In genomic region chr19:5827891-5828660, GRCh38 we compare ENCODE assay signal across 8 cellular contexts. TPM values are rescaled to one million over a fixed set of nuclear protein-coding genes. Genes with fewer than 3 reads are reported as not detected.
A peak's percentile ranks its signal among the peaks of the same experiment; 100 is the strongest.
DNase-seq lines count a peak whose midpoint lies in the region; ATAC-seq and TF ChIP-seq lines count a peak whose summit lies in the region.

No MANE protein-coding gene starts in this region.

- H3K9me3 Mint-ChIP-seq in activated CD4-positive, alpha-beta T cell treated with anti-CD3 and anti-CD28 coated beads, Interleukin-2, amount 10 ng/mL, durations not matched to agents 7 days and 5 days, result no peaks in the 10 kb centered on the region

- H3K4me3 ChIP-seq in AG10803 (ENCODE audit: low read length) (peak overlapping the region; percentile 84), dorsolateral prefrontal cortex (peak overlapping the region; percentile 19 to 78 (median 53)), lower leg skin (ENCODE audit: low read depth, poor library complexity, severe bottlenecking) (peak overlapping the region; percentile 36)

- TF ChIP-seq POLR2A in lower leg skin (IDR thresholded peaks at IDR 0.05), result no peak

- H3K4me3 Mint-ChIP-seq in activated CD4-positive, alpha-beta T cell treated with anti-CD3 and anti-CD28 coated beads, Interleukin-2, amount 10 ng/mL, durations not matched to agents 7 days and 5 days, result peak overlapping the region; percentile 99

- 3 to 4% methylated on average over 17 to 41 of the region's 91 CpGs for WGBS in lower leg skin, 2 donors

- H3K36me3 Mint-ChIP-seq in activated CD4-positive, alpha-beta T cell treated with anti-CD3 and anti-CD28 coated beads, Interleukin-2, amount 10 ng/mL, durations not matched to agents 7 days and 5 days (ENCODE audit: low read depth), result no peaks in the 10 kb centered on the region

- no peaks in the 10 kb centered on the region for H3K27me3 Mint-ChIP-seq in activated CD4-positive, alpha-beta T cell treated with anti-CD3 and anti-CD28 coated beads, Interleukin-2, amount 10 ng/mL, durations not matched to agents 7 days and 5 days

- CTCF ChIA-PET in activated CD4-positive, alpha-beta T cell treated with anti-CD3 and anti-CD28 coated beads, Interleukin-2, amount 10 ng/mL, durations not matched to agents 7 days and 5 days (lab: Charles Lee), result interaction anchor here (0.6 to 5.6 kb wide), 9 partner anchors 24 to 301 kb away, joined by 3 to 60 read pairs (median 3); partner anchors contain the start of genes NDUFA11, NRTN and RPL36

- TF ChIP-seq CTCF in AG10803 (conservative IDR thresholded peaks at IDR 0.05; ENCODE audit: low read length) (no peak), dorsolateral prefrontal cortex (IDR thresholded peaks at IDR 0.05 in 54 of 56, conservative IDR thresholded peaks at IDR 0.05 in 2 of 56; ENCODE audit: low read depth in 1 of 56, partially characterized antibody in 56 of 56) (no peak), lower leg skin (IDR thresholded peaks at IDR 0.05) (no peak)

- peaks cover 12% of the 10 kb centered on the region for H3K4me1 Mint-ChIP-seq in activated CD4-positive, alpha-beta T cell treated with anti-CD3 and anti-CD28 coated beads, Interleukin-2, amount 10 ng/mL, durations not matched to agents 7 days and 5 days

- DNase-seq in AG10803 (ENCODE audit: low read depth) (peak; percentile 86), NCI-H460 (ENCODE audit: extremely low read depth, low read depth) (peak; percentile 90), dorsolateral prefrontal cortex (peak; percentile 9 to 85 (median 70)), lower leg skin (ENCODE audit: low spot score in 2 of 2) (peak; percentile 87 to 97)
- peak; percentile 93 for DNase-seq in activated CD4-positive, alpha-beta T cell treated with anti-CD3 and anti-CD28 coated beads, Interleukin-2, amount 10 ng/mL, durations not matched to agents 7 days and 5 days
- DNase-seq in stimulated activated CD4-positive, alpha-beta T cell treated with anti-CD3 and anti-CD28 coated beads, Interleukin-2, amount 100 ng/mL, for 48 hours, result peak; percentile 96 to 98

- peaks cover 0 to 55% (median 22%) of the 10 kb centered on the region in 45 donors for H3K27me3 ChIP-seq in dorsolateral prefrontal cortex

- intact Hi-C loops in dorsolateral prefrontal cortex (cut with DNase I) (no loop called here), lower leg skin (cut with DNase I; ENCODE audit: low total_unique reads) (no loop called here)

- POLR2A ChIA-PET in activated CD4-positive, alpha-beta T cell treated with anti-CD3 and anti-CD28 coated beads, Interleukin-2, amount 10 ng/mL, durations not matched to agents 7 days and 5 days (lab: Charles Lee), result interaction anchor here (0.5 to 2.0 kb wide), 5 partner anchors 20 to 151 kb away, joined by 3 to 7 read pairs (median 3); partner anchors contain the start of gene NDUFA11

- peak overlapping the region in 28 of 59 donors; percentile 9 to 84 (median 56) for H3K27ac ChIP-seq in dorsolateral prefrontal cortex

- peak overlapping the region; percentile 100 for H3K27ac Mint-ChIP-seq in activated CD4-positive, alpha-beta T cell treated with anti-CD3 and anti-CD28 coated beads, Interleukin-2, amount 10 ng/mL, durations not matched to agents 7 days and 5 days

- ATAC-seq in GM19025 (IDR thresholded peaks at IDR 0.05; ENCODE audit: low read depth, unreplicated experiment) (peak; percentile 67), HG03175 (IDR thresholded peaks at IDR 0.05; ENCODE audit: unreplicated experiment) (peak; percentile 66)

RNA-seq across cellular contexts. Expression of gene FUT6, which starts 11.4 kb away (rescaled TPM):
- not detected in 2 replicates for total RNA-seq in NCI-H460 (2014; rRNA removed; shearing (Covaris generic))
- polyA plus RNA-seq in NCI-H460 (2014; cell fraction: nucleus; rRNA removed), result not detected in 2 replicates
- not detected for total RNA-seq in activated CD4-positive, alpha-beta T cell treated with anti-CD3 and anti-CD28 coated beads, Interleukin-2, amount 10 ng/mL, durations not matched to agents 7 days and 5 days
- total RNA-seq in dorsolateral prefrontal cortex (1 to 10 TPM in 3 of 120 experiments, under 1 TPM in 8, not detected in 109; 0.21 to 1.5 (median 0.46) TPM), lower leg skin (under 1 TPM in 2 of 4 donors, not detected in 2; 0.23 to 0.29 TPM)

RNA-seq across cellular contexts. Expression of gene FUT3, which starts 23.2 kb away (rescaled TPM):
- not detected in 2 replicates for total RNA-seq in NCI-H460 (2014; rRNA removed; shearing (Covaris generic))
- not detected in 2 replicates for polyA plus RNA-seq in NCI-H460 (2014; cell fraction: nucleus; rRNA removed)
- not detected for total RNA-seq in activated CD4-positive, alpha-beta T cell treated with anti-CD3 and anti-CD28 coated beads, Interleukin-2, amount 10 ng/mL, durations not matched to agents 7 days and 5 days
- 1 to 10 TPM in 15 of 120 experiments, under 1 TPM in 29, not detected in 76; 0.19 to 2.2 (median 0.63) TPM for total RNA-seq in dorsolateral prefrontal cortex
- total RNA-seq in lower leg skin, result 1 to 10 TPM in 3 of 4 donors, under 1 TPM in 1; 0.76 to 3.8 (median 1.9) TPM

RNA-seq across cellular contexts. Expression of gene NRTN, which starts 23.2 kb away (rescaled TPM):
- total RNA-seq in NCI-H460 (2014; rRNA removed; shearing (Covaris generic)), result 0.32 and 1.0 TPM in 2 replicates
- 0.26 TPM in 1 of 2 replicates, not detected in the other for polyA plus RNA-seq in NCI-H460 (2014; cell fraction: nucleus; rRNA removed)
- total RNA-seq in activated CD4-positive, alpha-beta T cell treated with anti-CD3 and anti-CD28 coated beads, Interleukin-2, amount 10 ng/mL, durations not matched to agents 7 days and 5 days, result under 1 TPM in 1 of 2 experiments, not detected in 1; 0.37 TPM
- total RNA-seq in dorsolateral prefrontal cortex (1 to 10 TPM in 2 of 120 experiments, under 1 TPM in 7, not detected in 111; 0.37 to 3.6 (median 0.51) TPM), lower leg skin (1 to 10 TPM; 6.5 to 7.9 (median 7.2) TPM)

RNA-seq across cellular contexts. Expression of gene DUS3L, which starts 37.1 kb away (rescaled TPM):
- total RNA-seq in NCI-H460 (2014; rRNA removed; shearing (Covaris generic)), result 36.4 and 39.9 TPM in 2 replicates
- 136 and 152 TPM in 2 replicates for polyA plus RNA-seq in NCI-H460 (2014; cell fraction: nucleus; rRNA removed)
- total RNA-seq in activated CD4-positive, alpha-beta T cell treated with anti-CD3 and anti-CD28 coated beads, Interleukin-2, amount 10 ng/mL, durations not matched to agents 7 days and 5 days, result 10 to 100 TPM; 49.9 to 60.8 TPM
- 10 to 100 TPM; 12.7 to 37.4 (median 23.8) TPM for total RNA-seq in dorsolateral prefrontal cortex
- total RNA-seq in lower leg skin, result 100 to 1,000 TPM in 1 of 4 donors, 10 to 100 TPM in 3; 36.0 to 107 (median 67.4) TPM

RNA-seq across cellular contexts. Expression of gene FUT5, which starts 42.3 kb away (rescaled TPM):
- not detected in 2 replicates for total RNA-seq in NCI-H460 (2014; rRNA removed; shearing (Covaris generic))
- polyA plus RNA-seq in NCI-H460 (2014; cell fraction: nucleus; rRNA removed), result not detected in 2 replicates
- not detected for total RNA-seq in activated CD4-positive, alpha-beta T cell treated with anti-CD3 and anti-CD28 coated beads, Interleukin-2, amount 10 ng/mL, durations not matched to agents 7 days and 5 days
- 1 to 10 TPM in 3 of 120 experiments, under 1 TPM in 28, not detected in 89; 0.24 to 2.4 (median 0.49) TPM for total RNA-seq in dorsolateral prefrontal cortex
- not detected for total RNA-seq in lower leg skin
